ENCODE assay signal across 1 cellular context in the genomic region with DNA sequence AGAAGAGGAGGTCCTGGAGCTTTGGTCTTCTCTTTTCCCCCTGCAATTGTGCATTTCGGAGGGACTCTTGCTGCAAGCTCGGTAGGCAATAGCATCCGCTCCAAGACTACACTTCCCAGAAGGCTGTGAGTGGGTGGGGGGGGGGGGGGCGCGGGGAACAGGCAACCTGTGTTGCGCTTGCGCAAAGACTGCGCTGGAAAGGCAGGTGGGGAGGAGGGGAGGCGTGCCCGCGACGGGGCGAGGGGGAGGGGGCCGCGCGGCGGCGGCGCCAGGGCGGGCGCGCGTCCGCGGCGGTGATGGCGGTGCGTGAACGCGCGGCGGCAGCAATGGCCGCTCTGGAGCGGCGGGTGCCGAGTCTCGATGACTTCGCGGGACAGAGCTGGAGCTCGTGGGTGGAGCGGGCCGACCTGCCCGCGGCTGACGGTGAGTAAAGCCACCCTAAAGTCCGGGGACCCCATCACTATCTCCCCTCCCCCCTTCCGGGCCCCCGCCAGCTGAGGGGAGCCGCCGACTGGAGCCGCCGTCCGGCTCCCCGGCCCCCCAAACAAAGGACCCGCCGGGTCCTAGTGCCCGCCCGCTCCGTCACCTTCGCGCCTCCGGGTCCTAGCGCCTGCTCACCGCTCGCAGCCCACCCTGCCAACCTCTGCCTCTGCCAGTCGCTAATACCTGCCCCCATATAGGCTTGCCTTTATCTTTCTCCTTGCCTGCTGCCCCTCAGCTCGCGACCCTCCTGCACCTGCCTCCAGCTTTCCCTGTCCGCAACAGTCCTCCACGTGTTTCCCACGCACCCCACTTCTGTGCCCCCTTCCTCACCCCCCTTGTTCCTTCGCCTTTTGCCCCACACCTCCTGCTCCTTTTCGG.
TF ChIP-seq lines count a peak whose summit lies in the region.

Gene ATXN7L2 (plus strand): TSS at position 248 of the 861 bp plus-strand sequence. CDS start 49 bp downstream, at position 297.

TF ChIP-seq in SK-N-SH, 30 proteins besides CTCF, POLR2A, EP300 and RAD21 (continued from another document):
- TF ChIP-seq, protein P1, sequence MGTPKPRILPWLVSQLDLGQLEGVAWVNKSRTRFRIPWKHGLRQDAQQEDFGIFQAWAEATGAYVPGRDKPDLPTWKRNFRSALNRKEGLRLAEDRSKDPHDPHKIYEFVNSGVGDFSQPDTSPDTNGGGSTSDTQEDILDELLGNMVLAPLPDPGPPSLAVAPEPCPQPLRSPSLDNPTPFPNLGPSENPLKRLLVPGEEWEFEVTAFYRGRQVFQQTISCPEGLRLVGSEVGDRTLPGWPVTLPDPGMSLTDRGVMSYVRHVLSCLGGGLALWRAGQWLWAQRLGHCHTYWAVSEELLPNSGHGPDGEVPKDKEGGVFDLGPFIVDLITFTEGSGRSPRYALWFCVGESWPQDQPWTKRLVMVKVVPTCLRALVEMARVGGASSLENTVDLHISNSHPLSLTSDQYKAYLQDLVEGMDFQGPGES (IDR thresholded peaks at IDR 0.05; ENCODE audit: low read depth, low read length), result no peak
- TF ChIP-seq NFIC (IDR thresholded peaks at IDR 0.05; ENCODE audit: borderline replicate concordance) (no peak), TCF12 (IDR thresholded peaks at IDR 0.05) (no peak), ZBTB33 (IDR thresholded peaks at IDR 0.05; ENCODE audit: borderline replicate concordance, low read depth) (no peak), SMC3 (IDR thresholded peaks at IDR 0.05; ENCODE audit: low read depth, low read length) (no peak), FOXM1 (IDR thresholded peaks at IDR 0.05; ENCODE audit: low read depth) (no peak), RXRA (IDR thresholded peaks at IDR 0.05; ENCODE audit: borderline replicate concordance, low read depth) (no peak), RCOR1 (IDR thresholded peaks at IDR 0.05; ENCODE audit: low read length) (no peak), MXI1 (IDR thresholded peaks at IDR 0.05; ENCODE audit: low read depth, low read length) (peak; percentile 85), REST (IDR thresholded peaks at IDR 0.05; ENCODE audit: low read depth, low read length) (peak; percentile 49; the same call in 1 of the 2 replicates), EZH2phosphoT487 (IDR thresholded peaks at IDR 0.05; ENCODE audit: borderline replicate concordance, low read depth) (no peak), SIN3A (IDR thresholded peaks at IDR 0.05; ENCODE audit: borderline replicate concordance, low read depth, low read length) (0 out of 2 replicates have a peak, but pooled peaks have one; percentile 70), USF2 (IDR thresholded peaks at IDR 0.05; ENCODE audit: borderline replicate concordance, low read depth, low read length) (no peak), POLR2AphosphoS5 (IDR thresholded peaks at IDR 0.05; ENCODE audit: low read depth, low read length) (peak; percentile 84), YY1 (IDR thresholded peaks at IDR 0.05; ENCODE audit: low read depth) (peak; percentile 92)
TF ChIP-seq in SK-N-SH: peak in this region for 9.
